ENCODE assay signal across 8 cellular contexts in genomic region chr7:95718556-95719410, GRCh38. TPM values are rescaled to one million over a fixed set of nuclear protein-coding genes. Genes with fewer than 3 reads are reported as not detected.
DNase-seq lines count a peak whose midpoint lies in the region; ATAC-seq and TF ChIP-seq lines count a peak whose summit lies in the region.

No MANE protein-coding gene starts in this region.

- H3K36me3 ChIP-seq in kidney epithelial cell (ENCODE audit: control insufficient read depth, insufficient read depth, low read length), result no peaks in the 10 kb centered on the region

- CTCF ChIA-PET in activated CD4-positive, alpha-beta memory T cell treated with anti-CD3 and anti-CD28 coated beads for 36 hours (lab: Charles Lee), result no interaction called here

- DNase-seq in CD1c-positive myeloid dendritic cell (ENCODE audit: extremely low spot score) (peak; percentile 13), HT-29 (ENCODE audit: low spot score) (peak; percentile 45), SHP77 treated with DMSO at 0.1 percent for 48 hours (lab: John Stamatoyannopoulos, UW) (peak; percentile 51), kidney epithelial cell (ENCODE audit: low read depth) (no peak)
- no peak for DNase-seq in activated naive CD8-positive, alpha-beta T cell treated with anti-CD3 and anti-CD28 coated beads, Interleukin-2, amount 50 U/mL, for 24 hours
- no peak for DNase-seq in activated CD4-positive, alpha-beta memory T cell treated with anti-CD3 and anti-CD28 coated beads for 36 hours

- no peaks in the 10 kb centered on the region for H3K27me3 ChIP-seq in kidney epithelial cell (ENCODE audit: control insufficient read depth, insufficient read depth, low read length)

- H3K36me3 Mint-ChIP-seq in activated naive CD8-positive, alpha-beta T cell treated with anti-CD3 and anti-CD28 coated beads, Interleukin-2, amount 50 U/mL, for 24 hours (ENCODE audit: low read depth), result no peaks in the 10 kb centered on the region
- H3K36me3 Mint-ChIP-seq in activated CD4-positive, alpha-beta memory T cell treated with anti-CD3 and anti-CD28 coated beads for 36 hours, result no peaks in the 10 kb centered on the region

- H3K27me3 Mint-ChIP-seq in activated naive CD8-positive, alpha-beta T cell treated with anti-CD3 and anti-CD28 coated beads, Interleukin-2, amount 50 U/mL, for 24 hours, result peaks cover 4% of the 10 kb centered on the region
- no peaks in the 10 kb centered on the region for H3K27me3 Mint-ChIP-seq in activated CD4-positive, alpha-beta memory T cell treated with anti-CD3 and anti-CD28 coated beads for 36 hours

- no peak overlapping the region for H3K27ac Mint-ChIP-seq in activated naive CD8-positive, alpha-beta T cell treated with anti-CD3 and anti-CD28 coated beads, Interleukin-2, amount 50 U/mL, for 24 hours
- H3K27ac Mint-ChIP-seq in activated CD4-positive, alpha-beta memory T cell treated with anti-CD3 and anti-CD28 coated beads for 36 hours, result no peak overlapping the region

- H3K4me1 Mint-ChIP-seq in activated naive CD8-positive, alpha-beta T cell treated with anti-CD3 and anti-CD28 coated beads, Interleukin-2, amount 50 U/mL, for 24 hours, result no peaks in the 10 kb centered on the region
- H3K4me1 Mint-ChIP-seq in activated CD4-positive, alpha-beta memory T cell treated with anti-CD3 and anti-CD28 coated beads for 36 hours (ENCODE audit: low read depth), result no peaks in the 10 kb centered on the region

- no peak for ATAC-seq in GM21423 (IDR thresholded peaks at IDR 0.05; ENCODE audit: unreplicated experiment)
- ATAC-seq in activated naive CD8-positive, alpha-beta T cell treated with anti-CD3 and anti-CD28 coated beads, Interleukin-2, amount 50 U/mL, for 24 hours, result no peak
- ATAC-seq in HG02798 (IDR thresholded peaks at IDR 0.05; ENCODE audit: poor library complexity, unreplicated experiment), result no peak

- TF ChIP-seq CTCF in kidney epithelial cell (IDR thresholded peaks at IDR 0.05; ENCODE audit: insufficient read depth, low read length, poor library complexity, severe bottlenecking), result peak; percentile 14

- no peaks in the 10 kb centered on the region for H3K9me3 Mint-ChIP-seq in activated naive CD8-positive, alpha-beta T cell treated with anti-CD3 and anti-CD28 coated beads, Interleukin-2, amount 50 U/mL, for 24 hours
- H3K9me3 Mint-ChIP-seq in activated CD4-positive, alpha-beta memory T cell treated with anti-CD3 and anti-CD28 coated beads for 36 hours, result no peaks in the 10 kb centered on the region

- H3K4me3 Mint-ChIP-seq in activated naive CD8-positive, alpha-beta T cell treated with anti-CD3 and anti-CD28 coated beads, Interleukin-2, amount 50 U/mL, for 24 hours, result no peak overlapping the region
- H3K4me3 Mint-ChIP-seq in activated CD4-positive, alpha-beta memory T cell treated with anti-CD3 and anti-CD28 coated beads for 36 hours, result no peak overlapping the region

- intact Hi-C loops in activated CD4-positive, alpha-beta memory T cell treated with anti-CD3 and anti-CD28 coated beads for 36 hours (cut with micrococcal nuclease), result no loop called here

- H3K4me3 ChIP-seq in kidney epithelial cell (ENCODE audit: low read depth, low read length), result no peak overlapping the region

- POLR2A ChIA-PET in activated CD4-positive, alpha-beta memory T cell treated with anti-CD3 and anti-CD28 coated beads for 36 hours (lab: Charles Lee), result no interaction called here

RNA-seq across cellular contexts. Expression of gene DYNC1I1, which starts 53.6 kb away (rescaled TPM):
- 0.13 and 0.31 TPM in 2 replicates for total RNA-seq in HT-29 (2014; rRNA removed; shearing (Covaris generic))
- 0.08 and 0.14 TPM in 2 replicates for total RNA-seq in kidney epithelial cell
- total RNA-seq in activated CD4-positive, alpha-beta memory T cell treated with anti-CD3 and anti-CD28 coated beads for 36 hours, result not detected

Comparison
In these comparisons a context has a peak if more than half of its experiments do, and no peak if none do; other contexts are left out.
1. DNase-seq: peak in CD1c-positive myeloid dendritic cell (single experiment), HT-29 (single experiment) and SHP77 treated with DMSO at 0.1 percent for 48 hours (single experiment); none in kidney epithelial cell (single experiment), activated naive CD8-positive, alpha-beta T cell treated with anti-CD3 and anti-CD28 coated beads, Interleukin-2, amount 50 U/mL, for 24 hours (single experiment) and activated CD4-positive, alpha-beta memory T cell treated with anti-CD3 and anti-CD28 coated beads for 36 hours (single experiment).